In genomic region chr5:1594336-1595106, GRCh38 we compare ENCODE assay signal across 8 cellular contexts.
DNase-seq lines count a peak whose midpoint lies in the region; ATAC-seq and TF ChIP-seq lines count a peak whose summit lies in the region.

No MANE protein-coding gene starts in this region.

- WGBS in psoas muscle, 3 donors: 10 to 16% (median 12%) methylated on average over 67 to 82 of the region's 82 CpGs
- 15% methylated on average over 82 of the region's 82 CpGs for WGBS in urinary bladder

- H3K36me3 ChIP-seq in BE2C: peaks cover 3% of the 10 kb centered on the region
- H3K36me3 ChIP-seq in Panc1 (ENCODE audit: control insufficient read depth, insufficient read depth, low read length): no peaks in the 10 kb centered on the region
- H3K36me3 ChIP-seq in left ventricle myocardium inferior: no peaks in the 10 kb centered on the region
- no peaks in the 10 kb centered on the region for H3K36me3 ChIP-seq in psoas muscle (ENCODE audit: insufficient read depth in 1 of 2, low read depth in 1 of 2)
- no peaks in the 10 kb centered on the region for H3K36me3 ChIP-seq in urinary bladder (ENCODE audit: insufficient read depth)

- H3K4me1 ChIP-seq in BE2C: no peaks in the 10 kb centered on the region
- H3K4me1 ChIP-seq in Panc1 (ENCODE audit: control insufficient read depth, insufficient read depth, low read length): no peaks in the 10 kb centered on the region; the same call in 1 of the 2 replicates
- H3K4me1 ChIP-seq in left ventricle myocardium inferior: peaks cover 12% of the 10 kb centered on the region
- no peaks in the 10 kb centered on the region for H3K4me1 ChIP-seq in psoas muscle
- no peaks in the 10 kb centered on the region for H3K4me1 ChIP-seq in urinary bladder (ENCODE audit: insufficient read depth)

- no TSS peak for BruUV-seq in Panc1 (replicated peaks; lab: Mats Ljungman, UMichigan)

- no peaks in the 10 kb centered on the region for H3K9me3 Mint-ChIP-seq in activated naive CD4-positive, alpha-beta T cell treated with anti-CD3 and anti-CD28 coated beads, Interleukin-2, amount 50 U/mL, for 24 hours

- H3K27ac Mint-ChIP-seq in activated naive CD4-positive, alpha-beta T cell treated with anti-CD3 and anti-CD28 coated beads, Interleukin-2, amount 50 U/mL, for 24 hours: no peak overlapping the region

- H3K36me3 Mint-ChIP-seq in activated naive CD4-positive, alpha-beta T cell treated with anti-CD3 and anti-CD28 coated beads, Interleukin-2, amount 50 U/mL, for 24 hours: peaks cover 8% of the 10 kb centered on the region

- in situ Hi-C loops in Panc1 (cut with HindIII; ENCODE audit: low pct_unique_long_range_greater_than_20kb, low sequenced_read_pairs): no loop called here

- peak overlapping the region; percentile 95 for H3K27ac ChIP-seq in Panc1 (ENCODE audit: low read length)
- peak overlapping the region; percentile 88 for H3K27ac ChIP-seq in left ventricle myocardium inferior (replicated peaks)
- peak overlapping the region; percentile 24 for H3K27ac ChIP-seq in psoas muscle
- no peak overlapping the region for H3K27ac ChIP-seq in urinary bladder (ENCODE audit: low read depth)

- H3K27me3 Mint-ChIP-seq in activated naive CD4-positive, alpha-beta T cell treated with anti-CD3 and anti-CD28 coated beads, Interleukin-2, amount 50 U/mL, for 24 hours: no peaks in the 10 kb centered on the region

- DNase-seq in BE2C (peak; percentile 94), Panc1 (ENCODE audit: low read depth, low spot score) (peak; percentile 64), left ventricle myocardium inferior (peak; percentile 80), psoas muscle (peak; percentile 55 to 78)

- peak overlapping the region; percentile 83 for H3K4me3 Mint-ChIP-seq in activated naive CD4-positive, alpha-beta T cell treated with anti-CD3 and anti-CD28 coated beads, Interleukin-2, amount 50 U/mL, for 24 hours

- POLR2A ChIA-PET in Panc1 (lab: Charles Lee): no interaction called here

- TF ChIP-seq POLR2A in GM19099 (IDR thresholded peaks at IDR 0.05; ENCODE audit: extremely low read depth, insufficient read length, low read depth): peak; percentile 67

- no peaks in the 10 kb centered on the region for H3K9me3 ChIP-seq in BE2C
- H3K9me3 ChIP-seq in Panc1 (ENCODE audit: control insufficient read depth, insufficient read depth, low read depth, low read length): no peaks in the 10 kb centered on the region
- no peaks in the 10 kb centered on the region for H3K9me3 ChIP-seq in left ventricle myocardium inferior (replicated peaks)
- H3K9me3 ChIP-seq in psoas muscle: no peaks in the 10 kb centered on the region

- peak; percentile 54 for TF ChIP-seq CTCF in BE2C (IDR thresholded peaks at IDR 0.05; ENCODE audit: low read depth, low read length)
- peak; percentile 87 for TF ChIP-seq CTCF in Panc1 (IDR thresholded peaks at IDR 0.05)
- peak; percentile 56 for TF ChIP-seq CTCF in left ventricle myocardium inferior (IDR thresholded peaks at IDR 0.05; ENCODE audit: borderline replicate concordance)
- no peak for TF ChIP-seq CTCF in psoas muscle (IDR thresholded peaks at IDR 0.05)

- intact Hi-C loops in Panc1 (cut with micrococcal nuclease; ENCODE audit: unreplicated experiment) (loop anchor here (10.0 kb wide), 1 partner anchor 50 kb away; no protein-coding TSS in a partner anchor), left ventricle myocardium inferior (cut with micrococcal nuclease) (no loop called here), psoas muscle (cut with DNase I) (no loop called here)

- peak overlapping the region; percentile 77 for H3K4me3 ChIP-seq in BE2C (ENCODE audit: low read depth, low read length)
- H3K4me3 ChIP-seq in Panc1 (ENCODE audit: low read depth in 2 of 2, low read length in 2 of 2): peak overlapping the region; percentile 83 to 85
- peak overlapping the region; percentile 74 for H3K4me3 ChIP-seq in left ventricle myocardium inferior
- H3K4me3 ChIP-seq in psoas muscle: peak overlapping the region; percentile 72
- H3K4me3 ChIP-seq in urinary bladder (ENCODE audit: low read depth, low read length): peak overlapping the region; percentile 54

- ATAC-seq in HG03354 (IDR thresholded peaks at IDR 0.05; ENCODE audit: poor library complexity, severe bottlenecking, unreplicated experiment) (peak; percentile 95), Panc1 (peak; percentile 97), psoas muscle (peak; percentile 89 to 94 (median 91))

- peaks cover 18% of the 10 kb centered on the region for H3K4me1 Mint-ChIP-seq in activated naive CD4-positive, alpha-beta T cell treated with anti-CD3 and anti-CD28 coated beads, Interleukin-2, amount 50 U/mL, for 24 hours

- CTCF ChIA-PET in Panc1 (lab: Charles Lee): interaction anchor here (0.6 to 1.0 kb wide), 6 partner anchors 10 to 210 kb away, joined by 3 to 8 read pairs (median 4); no protein-coding TSS in a partner anchor

- H3K27me3 ChIP-seq in BE2C (no peaks in the 10 kb centered on the region), Panc1 (ENCODE audit: control insufficient read depth, insufficient read depth, low read length) (no peaks in the 10 kb centered on the region), left ventricle myocardium inferior (ENCODE audit: low read depth) (peaks cover 11% of the 10 kb centered on the region), psoas muscle (ENCODE audit: insufficient read depth in 3 of 3, low read length in 2 of 3) (no peaks in the 10 kb centered on the region)
